Comparison of ENCODE assay signal across 8 cellular contexts in the genomic region with DNA sequence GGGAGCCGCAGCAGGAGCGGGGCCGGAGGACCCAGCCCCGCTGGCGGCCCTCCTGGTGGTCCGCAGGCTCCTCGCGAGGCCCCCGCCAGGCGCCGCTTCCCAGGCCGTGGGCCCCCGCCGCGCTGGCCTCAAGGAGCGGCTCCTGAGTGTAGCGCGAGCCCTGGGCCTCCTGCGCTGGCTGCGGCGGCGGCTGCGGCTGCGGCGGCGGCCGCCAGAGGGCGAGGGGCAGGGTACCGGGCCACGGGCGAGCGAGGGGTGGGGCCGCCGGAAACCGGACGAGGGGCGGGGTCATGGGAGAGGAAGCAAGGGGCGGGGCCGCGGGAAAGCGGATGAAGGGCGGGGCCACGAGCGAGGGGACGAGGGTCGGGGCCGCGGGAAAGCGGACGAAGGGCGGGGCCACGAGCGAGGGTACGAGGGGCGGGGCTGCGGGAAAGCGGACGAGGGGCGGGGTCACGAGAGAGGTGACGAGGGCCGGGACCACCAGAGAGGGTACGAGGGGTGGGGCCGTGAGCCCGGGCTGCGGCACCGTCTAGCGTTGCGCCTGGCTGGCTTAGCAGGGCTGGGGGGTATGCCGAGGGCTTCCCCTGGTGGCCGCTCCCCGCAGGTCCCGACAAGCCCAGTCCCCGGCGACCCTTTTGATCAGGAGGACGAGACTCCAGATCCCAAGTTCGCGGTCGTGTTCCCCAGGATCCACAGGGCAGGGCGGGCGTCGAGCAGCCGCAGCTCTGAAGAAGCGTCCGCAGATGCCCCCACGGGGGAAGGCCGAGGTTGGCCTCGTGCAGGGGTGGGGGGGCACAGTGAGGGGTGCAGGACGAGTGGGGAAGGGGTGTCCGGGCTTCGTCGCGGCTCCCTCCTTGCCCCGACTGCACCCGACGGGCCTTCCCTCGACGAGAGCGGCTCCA. TPM values are rescaled to one million over a fixed set of nuclear protein-coding genes. Genes with fewer than 3 reads are reported as not detected.
DNase-seq lines count a peak whose midpoint lies in the region; ATAC-seq and TF ChIP-seq lines count a peak whose summit lies in the region.

No MANE protein-coding gene starts in this region.

- TF ChIP-seq CTCF in left ventricle myocardium inferior (IDR thresholded peaks at IDR 0.05; ENCODE audit: borderline replicate concordance) (peak; percentile 79), tibial nerve (IDR thresholded peaks at IDR 0.05) (peak; percentile 69 to 99 (median 91))

- peak overlapping the region; percentile 77 for H3K4me3 ChIP-seq in left ventricle myocardium inferior
- peak overlapping the region; percentile 58 to 87 (median 70) for H3K4me3 ChIP-seq in tibial nerve

- H3K9me3 ChIP-seq in left ventricle myocardium inferior (replicated peaks) (no peaks in the 10 kb centered on the region), tibial nerve (no peaks in the 10 kb centered on the region)

- no peaks in the 10 kb centered on the region for H3K9me3 Mint-ChIP-seq in T-helper 1 cell treated with Interleukin-12 subunit alpha and Interleukin-12 subunit beta and Interleukin-4 antibody, amounts not matched to agents 30 μg/mL and 1 μg/mL, for 36 hours

- peak overlapping the region; percentile 62 for H3K27ac Mint-ChIP-seq in T-helper 1 cell treated with Interleukin-12 subunit alpha and Interleukin-12 subunit beta and Interleukin-4 antibody, amounts not matched to agents 30 μg/mL and 1 μg/mL, for 36 hours

- H3K27ac ChIP-seq in left ventricle myocardium inferior (replicated peaks): peak overlapping the region; percentile 95
- peak overlapping the region; percentile 88 to 93 (median 92) for H3K27ac ChIP-seq in tibial nerve

- WGBS in tibial nerve, 2 donors: 1 to 10% methylated on average over 41 to 58 of the region's 99 CpGs

- H3K4me1 Mint-ChIP-seq in T-helper 1 cell treated with Interleukin-12 subunit alpha and Interleukin-12 subunit beta and Interleukin-4 antibody, amounts not matched to agents 30 μg/mL and 1 μg/mL, for 36 hours (ENCODE audit: low read depth): peaks cover 7% of the 10 kb centered on the region

- H3K27me3 Mint-ChIP-seq in T-helper 1 cell treated with Interleukin-12 subunit alpha and Interleukin-12 subunit beta and Interleukin-4 antibody, amounts not matched to agents 30 μg/mL and 1 μg/mL, for 36 hours (ENCODE audit: low read depth): peaks cover 28% of the 10 kb centered on the region

- ATAC-seq in HG02678 (IDR thresholded peaks at IDR 0.05; ENCODE audit: unreplicated experiment): peak; percentile 77

- TF ChIP-seq EP300 in tibial nerve (IDR thresholded peaks at IDR 0.05): peak in 1 of 2 donors; percentile 35

- TF ChIP-seq POLR2A in tibial nerve (IDR thresholded peaks at IDR 0.05): peak in 1 of 2 donors; percentile 86

- DNase-seq in GM03348 (ENCODE audit: low spot score): peak; percentile 100
- DNase-seq in NCI-H1436 treated with DMSO at 0.1 percent for 48 hours (lab: John Stamatoyannopoulos, UW): peak; percentile 45
- peak; percentile 65 for DNase-seq in amniotic epithelial cell (ENCODE audit: low read depth)
- DNase-seq in left ventricle myocardium inferior: peak; percentile 98
- DNase-seq in posterior cingulate gyrus: peak; percentile 82 to 98 (median 92)
- peak; percentile 95 to 97 for DNase-seq in tibial nerve (ENCODE audit: low spot score in 2 of 2)

- H3K36me3 ChIP-seq in left ventricle myocardium inferior: no peaks in the 10 kb centered on the region
- peaks cover 0 to 20% (median 0%) of the 10 kb centered on the region in 3 donors for H3K36me3 ChIP-seq in tibial nerve

- no peaks in the 10 kb centered on the region for H3K36me3 Mint-ChIP-seq in T-helper 1 cell treated with Interleukin-12 subunit alpha and Interleukin-12 subunit beta and Interleukin-4 antibody, amounts not matched to agents 30 μg/mL and 1 μg/mL, for 36 hours (ENCODE audit: low read depth)

- peaks cover 35% of the 10 kb centered on the region for H3K4me1 ChIP-seq in left ventricle myocardium inferior
- peaks cover 0 to 26% (median 9%) of the 10 kb centered on the region in 4 donors for H3K4me1 ChIP-seq in tibial nerve

- H3K27me3 ChIP-seq in left ventricle myocardium inferior (ENCODE audit: low read depth): no peaks in the 10 kb centered on the region
- no peaks in the 10 kb centered on the region for H3K27me3 ChIP-seq in tibial nerve

- intact Hi-C loops in left ventricle myocardium inferior (cut with micrococcal nuclease) (loop anchor here (10.0 kb wide), 1 partner anchor 164 kb away; no protein-coding TSS in a partner anchor), posterior cingulate gyrus (cut with DNase I) (loop anchor here (1.0 to 5.0 kb wide), 2 partner anchors 73 to 162 kb away; partner anchors contain the start of gene TSEN54)

- H3K4me3 Mint-ChIP-seq in T-helper 1 cell treated with Interleukin-12 subunit alpha and Interleukin-12 subunit beta and Interleukin-4 antibody, amounts not matched to agents 30 μg/mL and 1 μg/mL, for 36 hours: peak overlapping the region; percentile 76

RNA-seq across cellular contexts. Expression of gene MYO15B, which starts 1.7 kb away (rescaled TPM):
- total RNA-seq in left ventricle myocardium inferior: 43.0 TPM
- total RNA-seq in tibial nerve: 100 to 1,000 TPM; 150 to 327 (median 278) TPM

RNA-seq across cellular contexts. Expression of gene SMIM5, which starts 44.0 kb away (rescaled TPM):
- 14.0 TPM for total RNA-seq in left ventricle myocardium inferior
- 10 to 100 TPM; 17.3 to 41.1 (median 25.0) TPM for total RNA-seq in tibial nerve

Comparison
In these comparisons a context has a peak if more than half of its experiments do, and no peak if none do; other contexts are left out.
1. Peak in every context shown above with its lines: DNase-seq, ATAC-seq, H3K4me3 ChIP-seq and H3K27ac ChIP-seq.
2. DNase-seq: peak in every context shown above with its lines; median percentile 100 in GM03348; 98 in left ventricle myocardium inferior; 96 in tibial nerve; 92 in posterior cingulate gyrus; 65 in amniotic epithelial cell; 45 in NCI-H1436 treated with DMSO at 0.1 percent for 48 hours.